26 cellular contexts compared by ENCODE assay signal in genomic region chr11:64572143-64572542, GRCh38. TPM values are rescaled to one million over a fixed set of nuclear protein-coding genes. Genes with fewer than 3 reads are reported as not detected.
DNase-seq lines count a peak whose midpoint lies in the region; ATAC-seq, FAIRE-seq and TF ChIP-seq lines count a peak whose summit lies in the region.
"Had no signal": no experiment of that assay in that cellular context is flagged by ENCODE, and none has a peak within 500 bp of the region (broad histone marks: within the 10 kb centered on the region; RNA-seq: fewer than 3 reads in every experiment).

No MANE protein-coding gene starts in this region.

- H2AFZ ChIP-seq in HepG2 (ENCODE audit: low read length) (no peak overlapping the region), mammary epithelial cell (ENCODE audit: low read depth, low read length) (peak overlapping the region; percentile 74), mesenchymal stem cell (ENCODE audit: low read depth, low read length) (no peak overlapping the region)

- intact Hi-C loops in HepG2 (cut with micrococcal nuclease; ENCODE audit: unreplicated experiment) (no loop called here), right lobe of liver (cut with DNase I) (no loop called here), mammary epithelial cell (cut with micrococcal nuclease) (loop anchor here (5.0 kb wide), 1 partner anchor 75 kb away; no protein-coding TSS in a partner anchor), upper lobe of right lung (cut with DNase I) (no loop called here)

- H3K4me2 ChIP-seq in HepG2 (ENCODE audit: low read depth, low read length) (peak overlapping the region; percentile 48; the same call in 1 of the 2 replicates), mammary epithelial cell (ENCODE audit: insufficient read depth, low read depth, low read length) (peak overlapping the region; percentile 25), mesenchymal stem cell (ENCODE audit: low read length, poor library complexity, severe bottlenecking) (no peak overlapping the region)
- H3K4me2 ChIP-seq: BLaER1 treated with 17β-estradiol and CSF1 and Interleukin-3, amounts not matched to agents 10 nM and 100 nM had no signal

- H4K91ac ChIP-seq in mesenchymal stem cell (ENCODE audit: low read length), result no peak overlapping the region

- H3K27me3 ChIP-seq in HepG2 (ENCODE audit: control insufficient read depth in 1 of 2, insufficient read depth in 2 of 2, low read length in 2 of 2), result peaks cover 0 to 19% of the 10 kb centered on the region in 2 experiments; a peak in 1 of 5 replicates
- no peaks in the 10 kb centered on the region for H3K27me3 ChIP-seq in right lobe of liver
- H3K27me3 ChIP-seq in mammary epithelial cell (ENCODE audit: insufficient read depth, low read length), result no peaks in the 10 kb centered on the region
- H3K27me3 ChIP-seq in mesenchymal stem cell (ENCODE audit: control insufficient read depth in 1 of 2, insufficient read depth in 1 of 2, low read length in 2 of 2), result peaks cover 21 to 26% of the 10 kb centered on the region in 2 experiments
- H3K27me3 ChIP-seq in upper lobe of right lung, result no peaks in the 10 kb centered on the region
- H3K27me3 ChIP-seq: BLaER1 treated with 17β-estradiol and CSF1 and Interleukin-3, amounts not matched to agents 10 nM and 100 nM had no signal

- H3K14ac ChIP-seq in mesenchymal stem cell (ENCODE audit: low read length in 2 of 2), result no peak overlapping the region

- H3K4me1 ChIP-seq in HepG2 (ENCODE audit: insufficient read depth, low read length) (peaks cover 31% of the 10 kb centered on the region), right lobe of liver (no peaks in the 10 kb centered on the region), mammary epithelial cell (ENCODE audit: insufficient read depth, low read length) (peaks cover 10% of the 10 kb centered on the region), mesenchymal stem cell (ENCODE audit: control insufficient read depth, insufficient read depth, low read depth, low read length) (no peaks in the 10 kb centered on the region), upper lobe of right lung (no peaks in the 10 kb centered on the region)

- TF ChIP-seq POLR2A in HepG2 (IDR thresholded peaks at IDR 0.05; ENCODE audit: insufficient read depth in 1 of 2, low read depth in 2 of 2, low read length in 2 of 2) (no peak), right lobe of liver (IDR thresholded peaks at IDR 0.05) (no peak)

- no peak overlapping the region for H3K18ac ChIP-seq in mesenchymal stem cell (ENCODE audit: low read depth in 1 of 2, low read length in 2 of 2)

- DNase-seq in HepG2 (ENCODE audit: low spot score), result no peak
- no peak for DNase-seq in right lobe of liver
- no peak for DNase-seq in mammary epithelial cell
- DNase-seq in mesenchymal stem cell, result no peak
- peak; percentile 29 for DNase-seq in upper lobe of right lung
- DNase-seq in GM10248 (ENCODE audit: extremely low spot score), result no peak
- DNase-seq in GM10266 (ENCODE audit: extremely low spot score), result no peak
- DNase-seq: CD8-positive, alpha-beta memory T cell; DND-41; GOT3; HFFc6; MV-4-11; NCI-H1417 treated with DMSO at 0.1 percent for 48 hours; NCI-H1930; NCI-H748 treated with DMSO at 0.1 percent for 48 hours had no signal

- no peak overlapping the region for H3K9ac ChIP-seq in HepG2 (ENCODE audit: insufficient read depth, low read depth, low read length)
- no peak overlapping the region for H3K9ac ChIP-seq in mammary epithelial cell (ENCODE audit: insufficient read depth, low read length)
- H3K9ac ChIP-seq in mesenchymal stem cell (ENCODE audit: low read length), result no peak overlapping the region
- H3K9ac ChIP-seq: BLaER1 treated with 17β-estradiol and CSF1 and Interleukin-3, amounts not matched to agents 10 nM and 100 nM had no signal

- H2BK120ac ChIP-seq in mesenchymal stem cell (ENCODE audit: low read depth, low read length), result no peak overlapping the region

- ATAC-seq in HepG2 (no peak), right lobe of liver (no peak), upper lobe of right lung (no peak), GM21360 (IDR thresholded peaks at IDR 0.05; ENCODE audit: unreplicated experiment) (no peak)

- WGBS in HepG2 (ENCODE audit: low lambda C conversion rate), result 56% methylated on average over 8 of the region's 8 CpGs
- 66% methylated on average over 3 of the region's 8 CpGs for WGBS in right lobe of liver (ENCODE audit: insufficient coverage, low coverage, low lambda C conversion rate, missing lambda C conversion rate)
- 86% methylated on average over 8 of the region's 8 CpGs for WGBS in mammary epithelial cell (ENCODE audit: low coverage, missing lambda C conversion rate)
- WGBS in mesenchymal stem cell, result 81% methylated on average over 8 of the region's 8 CpGs

- CTCF ChIA-PET in HepG2 (lab: Yijun Ruan, JAX; ENCODE audit: low intra/inter-chr PET ratio, low total read pairs) (no interaction called here), mammary epithelial cell (lab: Charles Lee; ENCODE audit: low non-redundant PET) (no interaction called here), GM10248 (lab: Yijun Ruan, JAX) (no interaction called here)

- TF ChIP-seq EP300 in HepG2 (IDR thresholded peaks at IDR 0.05; ENCODE audit: low read depth in 2 of 2, low read length in 2 of 2), result no peak
- TF ChIP-seq EP300 in HepG2 (CRISPR knock-in tag; IDR thresholded peaks at IDR 0.05; ENCODE audit: borderline replicate concordance), result no peak

- no peak overlapping the region for H3K23ac ChIP-seq in mesenchymal stem cell (ENCODE audit: low read length in 2 of 2)

- dilution Hi-C loops in mammary epithelial cell (cut with HindIII; ENCODE audit: low sequenced_read_pairs), result no loop called here

- TF ChIP-seq CTCF in HepG2 (CRISPR knock-in tag; IDR thresholded peaks at IDR 0.05) (no peak), right lobe of liver (IDR thresholded peaks at IDR 0.05) (no peak), mammary epithelial cell (conservative IDR thresholded peaks at IDR 0.05 in 1 of 2, IDR thresholded peaks at IDR 0.05 in 1 of 2; ENCODE audit: extremely low read depth in 1 of 2, insufficient read depth in 1 of 2, low read depth in 1 of 2, low read length in 2 of 2) (no peak), upper lobe of right lung (IDR thresholded peaks at IDR 0.05) (no peak), GM10248 (IDR thresholded peaks at IDR 0.05; ENCODE audit: control extremely low read depth, extremely low read depth, low read depth, missing control alignments) (no peak), GM10266 (IDR thresholded peaks at IDR 0.05; ENCODE audit: control insufficient read depth, insufficient read depth, low read depth, missing control alignments) (no peak)

- H3K36me3 ChIP-seq in HepG2 (replicated peaks in 1 of 2; ENCODE audit: control insufficient read depth in 1 of 2, insufficient read depth in 2 of 2, low read length in 2 of 2) (no peaks in the 10 kb centered on the region), right lobe of liver (no peaks in the 10 kb centered on the region), mammary epithelial cell (ENCODE audit: insufficient read depth, low read length) (no peaks in the 10 kb centered on the region), mesenchymal stem cell (ENCODE audit: control insufficient read depth in 1 of 2, insufficient read depth in 2 of 2, low read depth in 1 of 2, low read length in 2 of 2) (no peaks in the 10 kb centered on the region), upper lobe of right lung (no peaks in the 10 kb centered on the region)
- H3K36me3 ChIP-seq: BLaER1 treated with 17β-estradiol and CSF1 and Interleukin-3, amounts not matched to agents 10 nM and 100 nM had no signal

- H3K27ac ChIP-seq in HepG2 (ENCODE audit: extremely low read length, insufficient read depth, low read length) (no peak overlapping the region), right lobe of liver (no peak overlapping the region), mammary epithelial cell (ENCODE audit: insufficient read depth, low read depth, low read length) (peak overlapping the region; percentile 24), mesenchymal stem cell (ENCODE audit: low read length, poor library complexity, severe bottlenecking) (no peak overlapping the region), upper lobe of right lung (no peak overlapping the region)
- H3K27ac ChIP-seq: BLaER1 treated with 17β-estradiol and CSF1 and Interleukin-3, amounts not matched to agents 10 nM and 100 nM had no signal

- in situ Hi-C loops in HepG2 (cut with HindIII; ENCODE audit: extremely low pct_ligation_motif_present, low pct_unique_long_range_greater_than_20kb) (no loop called here), mammary epithelial cell (cut with MboI; ENCODE audit: low sequenced_read_pairs in 2 of 2) (no loop called here)

- H2BK15ac ChIP-seq in mesenchymal stem cell (ENCODE audit: low read depth, poor library complexity, severe bottlenecking), result no peak overlapping the region

- TF ChIP-seq RAD21 in HepG2 (CRISPR knock-in tag; IDR thresholded peaks at IDR 0.05), result no peak

- BruUV-seq in HepG2 (replicated peaks; lab: Mats Ljungman, UMichigan) (no TSS peak), mammary epithelial cell (replicated peaks; lab: Mats Ljungman, UMichigan) (no TSS peak)

- POLR2A ChIA-PET in HepG2 (lab: Yijun Ruan, JAX), result interaction anchor here (1.0 to 1.6 kb wide), 2 partner anchors 9 to 78 kb away, joined by 3 to 5 read pairs; no protein-coding TSS in a partner anchor
- POLR2A ChIA-PET in GM10248 (lab: Yijun Ruan, JAX), result no interaction called here

- H2AK5ac ChIP-seq in mesenchymal stem cell (ENCODE audit: low read length, severe bottlenecking), result no peak overlapping the region

- H3K79me2 ChIP-seq in HepG2 (ENCODE audit: insufficient read depth, low read length) (no peaks in the 10 kb centered on the region), mammary epithelial cell (ENCODE audit: insufficient read depth, low read length) (no peaks in the 10 kb centered on the region)

- H4K20me1 ChIP-seq in HepG2 (ENCODE audit: insufficient read depth, low read length), result no peaks in the 10 kb centered on the region
- no peaks in the 10 kb centered on the region for H4K20me1 ChIP-seq in mammary epithelial cell (ENCODE audit: insufficient read depth, low read length)
- H4K20me1 ChIP-seq: BLaER1 treated with 17β-estradiol and CSF1 and Interleukin-3, amounts not matched to agents 10 nM and 100 nM had no signal

- no peaks in the 10 kb centered on the region for H3K9me3 ChIP-seq in HepG2 (ENCODE audit: low read length)
- no peaks in the 10 kb centered on the region for H3K9me3 ChIP-seq in right lobe of liver
- H3K9me3 ChIP-seq in mammary epithelial cell (replicated peaks; ENCODE audit: insufficient read depth, low read length), result no peaks in the 10 kb centered on the region
- no peaks in the 10 kb centered on the region for H3K9me3 ChIP-seq in mesenchymal stem cell (ENCODE audit: control insufficient read depth, low read length)
- H3K9me3 ChIP-seq in upper lobe of right lung, result no peaks in the 10 kb centered on the region
- H3K9me3 ChIP-seq: BLaER1 treated with 17β-estradiol and CSF1 and Interleukin-3, amounts not matched to agents 10 nM and 100 nM had no signal

- no peaks in the 10 kb centered on the region for H3K79me1 ChIP-seq in mesenchymal stem cell (replicated peaks; ENCODE audit: low read length, poor library complexity, severe bottlenecking)

- H2BK12ac ChIP-seq in mesenchymal stem cell (ENCODE audit: low read length in 2 of 2), result no peak overlapping the region

- H3K4ac ChIP-seq in mesenchymal stem cell (ENCODE audit: low read depth in 1 of 2, low read length in 2 of 2), result no peak overlapping the region

- H3K4me3 ChIP-seq in HepG2 (replicated peaks in 1 of 3; ENCODE audit: insufficient read depth in 1 of 3, low read depth in 2 of 3, low read length in 3 of 3), result no peak overlapping the region
- H3K4me3 ChIP-seq in right lobe of liver, result no peak overlapping the region
- no peak overlapping the region for H3K4me3 ChIP-seq in mammary epithelial cell (replicated peaks in 1 of 3; ENCODE audit: insufficient read depth in 1 of 3, low read depth in 2 of 3, low read length in 3 of 3)
- no peak overlapping the region for H3K4me3 ChIP-seq in mesenchymal stem cell (ENCODE audit: insufficient read depth in 1 of 2, low read depth in 1 of 2, low read length in 2 of 2)
- no peak overlapping the region for H3K4me3 ChIP-seq in upper lobe of right lung
- H3K4me3 ChIP-seq: BLaER1 treated with 17β-estradiol and CSF1 and Interleukin-3, amounts not matched to agents 10 nM and 100 nM had no signal

- peak overlapping the region; percentile 67 for H4K8ac ChIP-seq in mesenchymal stem cell (ENCODE audit: low read length)

- H2BK5ac ChIP-seq in mesenchymal stem cell (ENCODE audit: low read depth, low read length, poor library complexity, severe bottlenecking), result no peak overlapping the region

- FAIRE-seq in HepG2 (lab: Jason Lieb, UNC), result no peak
- FAIRE-seq: A204.1, G401.6, GM12891, GM18507 had no signal

RNA-seq across cellular contexts. Expression of gene SLC22A11, which starts 16.4 kb away (rescaled TPM):
- 0.10 and 0.51 TPM in 2 replicates for total RNA-seq in HepG2 (2016; rRNA removed; fragmentation: Illumina TruSeq; extraction: Trizol)
- 0.18 TPM in 1 of 2 replicates, not detected in the other for total RNA-seq in HepG2 (2016; cell fraction: cytosol; rRNA removed; fragmentation: Illumina TruSeq; extraction: Trizol; ENCODE audit: low read depth)
- total RNA-seq in HepG2 (2016; cell fraction: insoluble cytoplasmic fraction; rRNA removed; fragmentation: Illumina TruSeq; extraction: Trizol), result 0.18 and 0.41 TPM in 2 replicates
- total RNA-seq in HepG2 (2016; cell fraction: membrane; rRNA removed; fragmentation: Illumina TruSeq; extraction: Trizol), result 0.12 and 0.24 TPM in 2 replicates
- 0.75 and 0.91 TPM in 2 replicates for total RNA-seq in HepG2 (2016; cell fraction: nucleus; rRNA removed; fragmentation: Illumina TruSeq; extraction: Trizol)
- 1.1 and 1.9 TPM in 2 replicates for polyA plus RNA-seq in HepG2 (2011; rRNA removed)
- polyA plus RNA-seq in HepG2 (2011; cell fraction: cytosol; rRNA removed), result 0.68 and 1.0 TPM in 2 replicates
- polyA plus RNA-seq in HepG2 (2011; cell fraction: nucleus; rRNA removed), result 5.3 and 5.4 TPM in 2 replicates
- polyA plus RNA-seq in HepG2 (2012), result 1.0 and 1.1 TPM in 2 replicates
- polyA plus RNA-seq in HepG2 (2016; cell fraction: cytosol; fragmentation: Illumina TruSeq; extraction: Trizol; ENCODE audit: low read depth), result 0.09 and 0.10 TPM in 2 replicates
- polyA plus RNA-seq in HepG2 (2016; cell fraction: insoluble cytoplasmic fraction; fragmentation: Illumina TruSeq; extraction: Trizol; ENCODE audit: low read depth), result 0.23 and 0.35 TPM in 2 replicates
- polyA plus RNA-seq in HepG2 (2016; cell fraction: membrane; fragmentation: Illumina TruSeq; extraction: Trizol; ENCODE audit: low read depth), result 0.21 TPM in 1 of 2 replicates, not detected in the other
- 1.9 TPM in 2 replicates for polyA plus RNA-seq in HepG2 (2016; cell fraction: nucleus; fragmentation: Illumina TruSeq; extraction: Trizol; ENCODE audit: insufficient read depth, low read depth)
- 1.6 TPM in 1 of 2 replicates, not detected in the other for polyA minus RNA-seq in HepG2 (2011; rRNA and poly(A)+ RNA removed; ENCODE audit: low replicate concordance)
- 0.40 and 0.44 TPM in 2 replicates for polyA minus RNA-seq in HepG2 (2011; cell fraction: cytosol; rRNA and poly(A)+ RNA removed)
- polyA minus RNA-seq in HepG2 (2011; cell fraction: nucleus; rRNA and poly(A)+ RNA removed), result 0.37 and 1.5 TPM in 2 replicates
- total RNA-seq in right lobe of liver, result 1 to 10 TPM in 2 of 6 experiments, under 1 TPM in 2, not detected in 2; 0.11 to 3.9 (median 0.65) TPM
- total RNA-seq in mammary epithelial cell, result not detected
- not detected for polyA plus RNA-seq in mammary epithelial cell
- polyA minus RNA-seq in mammary epithelial cell, result not detected
- polyA plus RNA-seq in mesenchymal stem cell (2013, experiment 1 of 2), result not detected
- not detected for polyA plus RNA-seq in mesenchymal stem cell (2013, experiment 2 of 2)
- total RNA-seq in upper lobe of right lung, result not detected
- total RNA-seq: CD8-positive, alpha-beta memory T cell; HFFc6; LHCN-M2; SK-MEL-5 had no signal
- polyA plus RNA-seq: CD8-positive, alpha-beta memory T cell; IgD-negative memory B cell had no signal

RNA-seq across cellular contexts. Expression of gene SLC22A12, which starts 18.9 kb away (rescaled TPM):
- total RNA-seq in HepG2 (2016; rRNA removed; fragmentation: Illumina TruSeq; extraction: Trizol), result not detected in 2 replicates
- not detected in 2 replicates for total RNA-seq in HepG2 (2016; cell fraction: cytosol; rRNA removed; fragmentation: Illumina TruSeq; extraction: Trizol; ENCODE audit: low read depth)
- total RNA-seq in HepG2 (2016; cell fraction: insoluble cytoplasmic fraction; rRNA removed; fragmentation: Illumina TruSeq; extraction: Trizol), result not detected in 2 replicates
- total RNA-seq in HepG2 (2016; cell fraction: membrane; rRNA removed; fragmentation: Illumina TruSeq; extraction: Trizol), result not detected in 2 replicates
- total RNA-seq in HepG2 (2016; cell fraction: nucleus; rRNA removed; fragmentation: Illumina TruSeq; extraction: Trizol), result not detected in 2 replicates
- not detected in 2 replicates for polyA plus RNA-seq in HepG2 (2011; rRNA removed)
- polyA plus RNA-seq in HepG2 (2011; cell fraction: cytosol; rRNA removed), result not detected in 2 replicates
- polyA plus RNA-seq in HepG2 (2011; cell fraction: nucleus; rRNA removed), result not detected in 2 replicates
- polyA plus RNA-seq in HepG2 (2012), result not detected in 2 replicates
- polyA plus RNA-seq in HepG2 (2016; cell fraction: cytosol; fragmentation: Illumina TruSeq; extraction: Trizol; ENCODE audit: low read depth), result not detected in 2 replicates
- polyA plus RNA-seq in HepG2 (2016; cell fraction: insoluble cytoplasmic fraction; fragmentation: Illumina TruSeq; extraction: Trizol; ENCODE audit: low read depth), result not detected in 2 replicates
- polyA plus RNA-seq in HepG2 (2016; cell fraction: membrane; fragmentation: Illumina TruSeq; extraction: Trizol; ENCODE audit: low read depth), result not detected in 2 replicates
- not detected in 2 replicates for polyA plus RNA-seq in HepG2 (2016; cell fraction: nucleus; fragmentation: Illumina TruSeq; extraction: Trizol; ENCODE audit: insufficient read depth, low read depth)
- not detected in 2 replicates for polyA minus RNA-seq in HepG2 (2011; rRNA and poly(A)+ RNA removed; ENCODE audit: low replicate concordance)
- polyA minus RNA-seq in HepG2 (2011; cell fraction: cytosol; rRNA and poly(A)+ RNA removed), result not detected in 2 replicates
- not detected in 2 replicates for polyA minus RNA-seq in HepG2 (2011; cell fraction: nucleus; rRNA and poly(A)+ RNA removed)
- total RNA-seq in right lobe of liver, result under 1 TPM in 3 of 6 experiments, not detected in 3; 0.22 to 0.80 (median 0.74) TPM
- not detected for total RNA-seq in mammary epithelial cell
- polyA plus RNA-seq in mammary epithelial cell, result not detected
- polyA minus RNA-seq in mammary epithelial cell, result not detected
- not detected for polyA plus RNA-seq in mesenchymal stem cell (2013, experiment 1 of 2)
- not detected for polyA plus RNA-seq in mesenchymal stem cell (2013, experiment 2 of 2)
- total RNA-seq in upper lobe of right lung, result not detected
- total RNA-seq: CD8-positive, alpha-beta memory T cell; HFFc6; HT-29; LHCN-M2; NCI-H460; SK-MEL-5 had no signal
- polyA plus RNA-seq: CD8-positive, alpha-beta memory T cell; IgD-negative memory B cell had no signal
